In genomic region chr19:44687898-44688297, GRCh38 we compare ENCODE assay signal across 27 cellular contexts. TPM values are rescaled to one million over a fixed set of nuclear protein-coding genes. Genes with fewer than 3 reads are reported as not detected.
"Had no signal": no experiment of that assay in that cellular context is flagged by ENCODE, and none has a peak within 500 bp of the region (broad histone marks: within the 10 kb centered on the region; RNA-seq: fewer than 3 reads in every experiment).

No MANE protein-coding gene starts in this region.

- H3K36me3 ChIP-seq: left lung, uterus had no signal

- H3K4me3 ChIP-seq: coronary artery, heart left ventricle, left lung, lung, testis, uterus had no signal

- DNase-seq: activated B cell treated with CpG ODN at 0.5 μM for 24 hours; activated CD4-positive, alpha-beta T cell treated with anti-CD3 and anti-CD28 coated beads for 36 hours; activated CD4-positive, alpha-beta T cell treated with anti-CD3 and anti-CD28 coated beads, Interleukin-2, amount 50 U/mL, for 48 hours; activated effector memory CD4-positive, alpha-beta T cell treated with anti-CD3 and anti-CD28 coated beads, Interleukin-2, amount 50 U/mL, for 16 hours; activated naive CD4-positive, alpha-beta T cell treated with anti-CD3 and anti-CD28 coated beads, Interleukin-2, amount 10 ng/mL, durations not matched to agents 7 days and 5 days; activated T-cell treated with anti-CD3 and anti-CD28 coated beads, Interleukin-2, amount 50 U/mL, for 72 hours; amygdala; cerebellar nuclear complex; heart left ventricle; naive thymus-derived CD4-positive, alpha-beta T cell; small intestine; testis; trophoblast cell; uterus had no signal

- H3K27me3 ChIP-seq: heart left ventricle, left lung, testis, uterus had no signal

- H3K27ac Mint-ChIP-seq: activated B cell treated with CpG ODN at 0.5 μM for 24 hours; activated CD4-positive, alpha-beta T cell treated with anti-CD3 and anti-CD28 coated beads for 36 hours; activated naive CD4-positive, alpha-beta T cell treated with anti-CD3 and anti-CD28 coated beads, Interleukin-2, amount 10 ng/mL, durations not matched to agents 7 days and 5 days; activated T-cell treated with anti-CD3 and anti-CD28 coated beads, Interleukin-2, amount 50 U/mL, for 72 hours; stimulated activated memory B cell treated with anti-CD40 and anti-IgM and Interleukin-4, amounts not matched to agents 10 μg/mL and 1 μg/mL and 100 μg/mL, for 72 hours had no signal

- H3K9me3 Mint-ChIP-seq: activated naive CD4-positive, alpha-beta T cell treated with anti-CD3 and anti-CD28 coated beads, Interleukin-2, amount 10 ng/mL, durations not matched to agents 7 days and 5 days; activated T-cell treated with anti-CD3 and anti-CD28 coated beads, Interleukin-2, amount 50 U/mL, for 72 hours; naive thymus-derived CD4-positive, alpha-beta T cell; neural crest cell; stimulated activated memory B cell treated with anti-CD40 and anti-IgM and Interleukin-4, amounts not matched to agents 10 μg/mL and 1 μg/mL and 100 μg/mL, for 72 hours had no signal

- FAIRE-seq: small intestine, TTC549 had no signal

- H3K9me3 ChIP-seq: heart left ventricle, left lung, testis, uterus had no signal

- H3K4me1 ChIP-seq: testis, uterus had no signal

- ATAC-seq: activated CD4-positive, alpha-beta T cell treated with anti-CD3 and anti-CD28 coated beads for 36 hours; activated T-cell treated with anti-CD3 and anti-CD28 coated beads, Interleukin-2, amount 50 U/mL, for 72 hours; heart left ventricle; left lung; naive thymus-derived CD4-positive, alpha-beta T cell; sciatic nerve; stimulated activated memory B cell treated with anti-CD40 and anti-IgM and Interleukin-4, amounts not matched to agents 10 μg/mL and 1 μg/mL and 100 μg/mL, for 72 hours had no signal

- H3K36me3 Mint-ChIP-seq: activated naive CD4-positive, alpha-beta T cell treated with anti-CD3 and anti-CD28 coated beads, Interleukin-2, amount 10 ng/mL, durations not matched to agents 7 days and 5 days; naive thymus-derived CD4-positive, alpha-beta T cell; stimulated activated memory B cell treated with anti-CD40 and anti-IgM and Interleukin-4, amounts not matched to agents 10 μg/mL and 1 μg/mL and 100 μg/mL, for 72 hours had no signal

- H3K4me3 Mint-ChIP-seq: activated B cell treated with CpG ODN at 0.5 μM for 24 hours; activated CD4-positive, alpha-beta T cell treated with anti-CD3 and anti-CD28 coated beads for 36 hours; activated naive CD4-positive, alpha-beta T cell treated with anti-CD3 and anti-CD28 coated beads, Interleukin-2, amount 10 ng/mL, durations not matched to agents 7 days and 5 days; activated T-cell treated with anti-CD3 and anti-CD28 coated beads, Interleukin-2, amount 50 U/mL, for 72 hours; naive thymus-derived CD4-positive, alpha-beta T cell; neural crest cell; stimulated activated memory B cell treated with anti-CD40 and anti-IgM and Interleukin-4, amounts not matched to agents 10 μg/mL and 1 μg/mL and 100 μg/mL, for 72 hours had no signal

- H3K27ac ChIP-seq: coronary artery, epithelial cell of prostate, heart left ventricle, left lung, testis, uterus had no signal

RNA-seq across cellular contexts. Expression of gene CEACAM16, which starts 11.1 kb away (rescaled TPM):
- total RNA-seq: activated B cell treated with CpG ODN at 0.5 μM for 24 hours; activated CD4-positive, alpha-beta T cell treated with anti-CD3 and anti-CD28 coated beads for 36 hours; activated T-cell treated with anti-CD3 and anti-CD28 coated beads, Interleukin-2, amount 50 U/mL, for 72 hours; heart left ventricle; kidney epithelial cell; naive thymus-derived CD4-positive, alpha-beta T cell; neural crest cell; omental fat pad; posterior vena cava; renal cortical epithelial cell; sciatic nerve; T-helper 2 cell treated with Interferon-gamma antibody and Interleukin-4, amounts not matched to agents 100 ng/mL and 5 ng/mL, for 36 hours; uterus had no signal
- polyA plus RNA-seq: heart left ventricle; lung; naive thymus-derived CD4-positive, alpha-beta T cell; small intestine had no signal

RNA-seq across cellular contexts. Expression of gene CEACAM19, which starts 16.6 kb away (rescaled TPM):
- total RNA-seq: activated B cell treated with CpG ODN at 0.5 μM for 24 hours had no signal
- polyA plus RNA-seq: naive thymus-derived CD4-positive, alpha-beta T cell had no signal

RNA-seq across cellular contexts. Expression of gene PVR, which starts 44.2 kb away (rescaled TPM):
- total RNA-seq: activated B cell treated with CpG ODN at 0.5 μM for 24 hours had no signal
